Comparison of ENCODE assay signal across 8 cellular contexts in genomic region chr12:111404362-111405148, GRCh38. TPM values are rescaled to one million over a fixed set of nuclear protein-coding genes. Genes with fewer than 3 reads are reported as not detected.
DNase-seq lines count a peak whose midpoint lies in the region; ATAC-seq and TF ChIP-seq lines count a peak whose summit lies in the region.

No MANE protein-coding gene starts in this region.

- H3K4me3 Mint-ChIP-seq in Calu3 (ENCODE audit: low read depth, unreplicated experiment) (peak overlapping the region; percentile 86), brain (peak overlapping the region; percentile 80 to 91 (median 88)), memory B cell (peak overlapping the region; percentile 97)

- peak; percentile 3 for ATAC-seq in HG02571 (IDR thresholded peaks at IDR 0.05; ENCODE audit: unreplicated experiment)
- ATAC-seq in memory B cell (ENCODE audit: low read depth) = peak; percentile 9
- ATAC-seq in GM18498 (IDR thresholded peaks at IDR 0.05; ENCODE audit: unreplicated experiment) = no peak
- ATAC-seq in HG02623 (IDR thresholded peaks at IDR 0.05; ENCODE audit: unreplicated experiment) = no peak

- TF ChIP-seq CTCF in Calu3 (IDR thresholded peaks at IDR 0.05; ENCODE audit: unreplicated experiment) (no peak), brain (conservative IDR thresholded peaks at IDR 0.05) (no peak)

- H3K36me3 Mint-ChIP-seq in Calu3 (ENCODE audit: insufficient read depth, unreplicated experiment) (peaks cover 48% of the 10 kb centered on the region), brain (no peaks in the 10 kb centered on the region), memory B cell (no peaks in the 10 kb centered on the region)

- DNase-seq in Calu3 = no peak
- peak; percentile 69 for DNase-seq in SW480 (ENCODE audit: low spot score)
- peak; percentile 50 to 58 for DNase-seq in memory B cell (ENCODE audit: low spot score in 2 of 2)
- peak; percentile 69 to 74 for DNase-seq in stimulated activated CD8-positive, alpha-beta memory T cell treated with anti-CD3 and anti-CD28 coated beads, Interleukin-4, amount 100 ng/mL, for 4 hours (ENCODE audit: low read depth in 2 of 2, low spot score in 1 of 2)

- no TSS peak for BruUV-seq in Calu3 (replicated peaks; lab: Mats Ljungman, UMichigan)

- no peaks in the 10 kb centered on the region for H3K9me3 Mint-ChIP-seq in Calu3 (ENCODE audit: low read depth, unreplicated experiment)
- no peaks in the 10 kb centered on the region for H3K9me3 Mint-ChIP-seq in brain
- no peaks in the 10 kb centered on the region for H3K9me3 Mint-ChIP-seq in memory B cell

- peaks cover 61% of the 10 kb centered on the region for H3K4me1 Mint-ChIP-seq in Calu3 (ENCODE audit: low read depth, unreplicated experiment)
- H3K4me1 Mint-ChIP-seq in brain = peaks cover 44% of the 10 kb centered on the region
- H3K4me1 Mint-ChIP-seq in memory B cell = peaks cover 48% of the 10 kb centered on the region

- H3K27me3 Mint-ChIP-seq in Calu3 (ENCODE audit: unreplicated experiment) (no peaks in the 10 kb centered on the region), brain (peaks cover 16% of the 10 kb centered on the region), memory B cell (no peaks in the 10 kb centered on the region)

- CTCF ChIA-PET in Calu3 (lab: Charles Lee) = interaction anchor here (0.7 to 3.7 kb wide), 3 partner anchors 8 to 47 kb away, joined by 5 to 33 read pairs (median 8); no protein-coding TSS in a partner anchor

- H3K27ac Mint-ChIP-seq in Calu3 (ENCODE audit: unreplicated experiment) (peak overlapping the region; percentile 83), brain (peak overlapping the region in 3 of 5 experiments; percentile 12 to 19 (median 19)), memory B cell (peak overlapping the region; percentile 99)

- intact Hi-C loops in Calu3 (cut with micrococcal nuclease; ENCODE audit: unreplicated experiment) = no loop called here

RNA-seq across cellular contexts. Expression of gene SH2B3, which starts 1.2 kb away (rescaled TPM):
- 14.3 and 17.3 TPM in 2 replicates for total RNA-seq in Calu3 (2022)
- polyA plus RNA-seq in brain (ENCODE audit: insufficient read depth, low read depth, low replicate concordance) = 7.4 TPM

RNA-seq across cellular contexts. Expression of gene PHETA1, which starts 35.7 kb away (rescaled TPM):
- total RNA-seq in Calu3 (2022) = 20.7 and 28.5 TPM in 2 replicates
- 7.2 TPM for polyA plus RNA-seq in brain (ENCODE audit: insufficient read depth, low read depth, low replicate concordance)

Comparison
In these comparisons a context has a peak if more than half of its experiments do, and no peak if none do; other contexts are left out.
1. H3K27ac Mint-ChIP-seq: peak in every context shown above with its lines; median percentile 99 in memory B cell; 83 in Calu3; 19 in brain.
2. ATAC-seq: peak in HG02571 (single experiment) and memory B cell (single experiment); none in GM18498 (single experiment) and HG02623 (single experiment).
3. Peak in every context shown above with its lines, with median percentiles within 50 percentile points of each other: H3K4me3 Mint-ChIP-seq.